ENCODE assay signal across 20 cellular contexts in the genomic region with DNA sequence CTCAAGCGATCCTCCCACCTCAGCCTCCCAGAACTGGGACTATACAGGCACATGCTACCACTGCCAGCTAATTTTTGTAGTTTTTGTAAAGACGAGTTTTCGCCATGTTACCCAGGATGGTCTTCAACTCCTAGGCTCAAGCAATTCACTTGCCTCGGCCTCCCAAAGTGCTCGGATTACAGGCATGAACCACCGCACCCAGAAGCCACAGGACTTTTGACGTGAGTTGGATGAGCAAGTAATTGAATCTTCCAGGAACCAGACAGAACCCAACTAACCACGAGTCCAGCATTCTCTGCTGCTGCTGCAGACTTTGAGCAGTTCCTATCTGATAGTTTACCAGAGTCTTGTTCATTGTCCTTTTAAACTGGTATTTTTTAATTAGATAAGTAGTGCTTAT. TPM values are rescaled to one million over a fixed set of nuclear protein-coding genes. Genes with fewer than 3 reads are reported as not detected.
A peak's percentile ranks its signal among the peaks of the same experiment; 100 is the strongest.
DNase-seq lines count a peak whose midpoint lies in the region; TF ChIP-seq lines count a peak whose summit lies in the region.
"Had no signal": no experiment of that assay in that cellular context is flagged by ENCODE, and none has a peak within 500 bp of the region (broad histone marks: within the 10 kb centered on the region; RNA-seq: fewer than 3 reads in every experiment).

No MANE protein-coding gene starts in this region.

- no peaks in the 10 kb centered on the region for H3K27me3 ChIP-seq in BLaER1 treated with 17β-estradiol and CSF1 and Interleukin-3, amounts not matched to agents 10 nM and 100 nM
- no peaks in the 10 kb centered on the region for H3K27me3 ChIP-seq in Peyer's patch

- peaks cover 9% of the 10 kb centered on the region for H3K4me1 Mint-ChIP-seq in nephron
- H3K4me1 Mint-ChIP-seq: GM23338 had no signal

- H3K9me3 ChIP-seq in BLaER1 treated with 17β-estradiol and CSF1 and Interleukin-3, amounts not matched to agents 10 nM and 100 nM (replicated peaks in 1 of 11): peaks cover 0 to 9% (median 0%) of the 10 kb centered on the region in 11 experiments; a peak in 2 of 22 replicates
- no peaks in the 10 kb centered on the region for H3K9me3 ChIP-seq in Peyer's patch
- H3K9me3 ChIP-seq: A549 had no signal

- no peak overlapping the region for H3K4me3 ChIP-seq in BLaER1 treated with 17β-estradiol and CSF1 and Interleukin-3, amounts not matched to agents 10 nM and 100 nM
- H3K4me3 ChIP-seq in cardiac fibroblast (replicated peaks in 1 of 2; ENCODE audit: low read depth in 2 of 2, low read length in 2 of 2): no peak overlapping the region
- no peak overlapping the region for H3K4me3 ChIP-seq in Peyer's patch
- H3K4me3 ChIP-seq: A549, GM23338 had no signal

- H3K27me3 Mint-ChIP-seq in nephron (ENCODE audit: low read depth): peaks cover 29% of the 10 kb centered on the region
- H3K27me3 Mint-ChIP-seq: CD4-positive, CD25-positive, alpha-beta regulatory T cell had no signal

- no peak overlapping the region for H3K4me3 Mint-ChIP-seq in nephron
- H3K4me3 Mint-ChIP-seq: CD4-positive, CD25-positive, alpha-beta regulatory T cell; GM23338 had no signal

- peak overlapping the region in 8 of 11 experiments; percentile 9 to 96 (median 90); a peak in 14 of 22 replicates for H3K27ac ChIP-seq in BLaER1 treated with 17β-estradiol and CSF1 and Interleukin-3, amounts not matched to agents 10 nM and 100 nM
- H3K27ac ChIP-seq in Peyer's patch: no peak overlapping the region
- no peak overlapping the region for H3K27ac ChIP-seq in RWPE1
- H3K27ac ChIP-seq: A549, HL-60 had no signal

- H3K9me3 Mint-ChIP-seq in nephron: no peaks in the 10 kb centered on the region
- H3K9me3 Mint-ChIP-seq: CD4-positive, CD25-positive, alpha-beta regulatory T cell; GM23338 had no signal

- peak; percentile 28 for DNase-seq in OCI-M1 (lab: John Stamatoyannopoulos, UW)
- peak; percentile 56 to 58 for DNase-seq in cardiac fibroblast (ENCODE audit: low read depth in 2 of 2)
- no peak for DNase-seq in Peyer's patch
- no peak for DNase-seq in RWPE1 (ENCODE audit: low spot score)
- no peak for DNase-seq in iPS-NIHi7 (ENCODE audit: extremely low spot score)
- no peak for DNase-seq in C1 segment of cervical spinal cord (lab: John Stamatoyannopoulos, UW)
- DNase-seq: Calu3; CD4-positive, CD25-positive, alpha-beta regulatory T cell; GDM1; KBM-7; NCI-H1092 treated with DMSO at 0.1 percent for 48 hours; NCI-H1694 treated with DMSO at 0.1 percent for 48 hours; NCI-H446 treated with DMSO at 0.1 percent for 48 hours; NCI-H774; SHP77 treated with DMSO at 0.1 percent for 48 hours had no signal

- peaks cover 0 to 23% (median 10%) of the 10 kb centered on the region in 11 experiments; a peak in 14 of 22 replicates for H3K36me3 ChIP-seq in BLaER1 treated with 17β-estradiol and CSF1 and Interleukin-3, amounts not matched to agents 10 nM and 100 nM
- H3K36me3 ChIP-seq in Peyer's patch: peaks cover 0 to 7% (median 0%) of the 10 kb centered on the region in 3 donors

- peak overlapping the region; percentile 34 to 90 (median 83) for H3K27ac Mint-ChIP-seq in nephron
- H3K27ac Mint-ChIP-seq: CD4-positive, CD25-positive, alpha-beta regulatory T cell; GM23338 had no signal

- peak overlapping the region in 3 of 11 experiments; percentile 16 to 46 (median 19); a peak in 6 of 22 replicates for H3K9ac ChIP-seq in BLaER1 treated with 17β-estradiol and CSF1 and Interleukin-3, amounts not matched to agents 10 nM and 100 nM

- peak overlapping the region in 8 of 11 experiments; percentile 8 to 85 (median 68); a peak in 12 of 22 replicates for H3K4me2 ChIP-seq in BLaER1 treated with 17β-estradiol and CSF1 and Interleukin-3, amounts not matched to agents 10 nM and 100 nM
- H3K4me2 ChIP-seq: A549, GM23338 had no signal

- H4K20me1 ChIP-seq in BLaER1 treated with 17β-estradiol and CSF1 and Interleukin-3, amounts not matched to agents 10 nM and 100 nM: no peaks in the 10 kb centered on the region

- POLR2A ChIA-PET in RWPE1 (lab: Yijun Ruan, JAX; ENCODE audit: low non-redundant PET): no interaction called here

- TF ChIP-seq POLR2A in Peyer's patch (IDR thresholded peaks at IDR 0.05): no peak

- H3K36me3 Mint-ChIP-seq in nephron (ENCODE audit: low read depth): peaks cover 11% of the 10 kb centered on the region

- H3K4me1 ChIP-seq in BLaER1 treated with 17β-estradiol and CSF1 and Interleukin-3, amounts not matched to agents 10 nM and 100 nM: peaks cover 21 to 61% (median 52%) of the 10 kb centered on the region in 10 experiments
- H3K4me1 ChIP-seq in Peyer's patch: no peaks in the 10 kb centered on the region
- H3K4me1 ChIP-seq: A549 had no signal

- CTCF ChIA-PET in RWPE1 (lab: Yijun Ruan, JAX): interaction anchor here (0.6 to 2.0 kb wide), 4 partner anchors 15 to 261 kb away, joined by 3 to 10 read pairs (median 5); a partner anchor contains a TSS

- TF ChIP-seq CTCF in cardiac fibroblast (IDR thresholded peaks at IDR 0.05; ENCODE audit: low read depth, low read length) (no peak), nephron (IDR thresholded peaks at IDR 0.05; ENCODE audit: unreplicated experiment in 3 of 3) (no peak), Peyer's patch (IDR thresholded peaks at IDR 0.05) (no peak), RWPE1 (conservative IDR thresholded peaks at IDR 0.05; ENCODE audit: low read depth) (no peak)

RNA-seq across cellular contexts. Expression of a gene that starts 9.6 kb away (rescaled TPM):
- total RNA-seq in Peyer's patch: 100 to 1,000 TPM in 3 of 4 donors, 10 to 100 TPM in 1; 46.2 to 175 (median 110) TPM

RNA-seq across cellular contexts. Expression of a gene that starts 14.7 kb away (rescaled TPM):
- 10 to 100 TPM in 3 of 4 donors, 1 to 10 TPM in 1; 9.9 to 21.4 (median 15.3) TPM for total RNA-seq in Peyer's patch

Comparison
In these comparisons a context has a peak if more than half of its experiments do, and no peak if none do; other contexts are left out.
1. H3K27ac ChIP-seq: peak in BLaER1 treated with 17β-estradiol and CSF1 and Interleukin-3, amounts not matched to agents 10 nM and 100 nM (8 of 11); none in Peyer's patch (0 of 4) and RWPE1 (single experiment).
2. DNase-seq: peak in OCI-M1 (single experiment) and cardiac fibroblast (2 of 2); none in Peyer's patch (0 of 3), RWPE1 (single experiment), iPS-NIHi7 (single experiment) and C1 segment of cervical spinal cord (0 of 14).